ENCODE assay signal across 8 cellular contexts in genomic region chr1:25989860-25990650, GRCh38. TPM values are rescaled to one million over a fixed set of nuclear protein-coding genes. Genes with fewer than 3 reads are reported as not detected.
DNase-seq lines count a peak whose midpoint lies in the region; TF ChIP-seq lines count a peak whose summit lies in the region.
"Had no signal": no experiment of that assay in that cellular context is flagged by ENCODE, and none has a peak within 500 bp of the region (broad histone marks: within the 10 kb centered on the region; RNA-seq: fewer than 3 reads in every experiment).

No MANE protein-coding gene starts in this region.

- peak overlapping the region; percentile 44 to 53 for H3K4me3 ChIP-seq in duodenal mucosa (ENCODE audit: low read depth in 1 of 2, low read length in 2 of 2)
- H3K4me3 ChIP-seq in parathyroid adenoma (ENCODE audit: low read depth, low read length) = no peak overlapping the region

- TF ChIP-seq CTCF in parathyroid adenoma (IDR thresholded peaks at IDR 0.05) = no peak

- peaks cover 0 to 4% of the 10 kb centered on the region in 2 donors for H3K4me1 ChIP-seq in duodenal mucosa (ENCODE audit: control insufficient read depth in 1 of 2, insufficient read depth in 2 of 2, low read length in 2 of 2)
- peaks cover 9% of the 10 kb centered on the region for H3K4me1 ChIP-seq in parathyroid adenoma

- H3K27ac ChIP-seq in duodenal mucosa (ENCODE audit: low read depth, low read length) (no peak overlapping the region), parathyroid adenoma (no peak overlapping the region)

- H3K27me3 ChIP-seq in duodenal mucosa (ENCODE audit: control insufficient read depth in 1 of 2, insufficient read depth in 2 of 2, low read length in 2 of 2) (no peaks in the 10 kb centered on the region), parathyroid adenoma (ENCODE audit: control insufficient read depth, insufficient read depth, low read length) (no peaks in the 10 kb centered on the region)

- peaks cover 14 to 33% of the 10 kb centered on the region in 2 donors for H3K36me3 ChIP-seq in duodenal mucosa (ENCODE audit: control insufficient read depth in 1 of 2, insufficient read depth in 2 of 2, low read length in 2 of 2)
- H3K36me3 ChIP-seq in parathyroid adenoma (ENCODE audit: control insufficient read depth, insufficient read depth, low read length) = no peaks in the 10 kb centered on the region

- H3K4me2 ChIP-seq in parathyroid adenoma (ENCODE audit: low read length) = peak overlapping the region; percentile 25

- no peaks in the 10 kb centered on the region for H3K79me2 ChIP-seq in parathyroid adenoma

- H3K9me3 ChIP-seq in duodenal mucosa (ENCODE audit: control insufficient read depth in 1 of 2, low read length in 2 of 2) (no peaks in the 10 kb centered on the region), parathyroid adenoma (ENCODE audit: control insufficient read depth, low read length) (no peaks in the 10 kb centered on the region)

- no peak overlapping the region for H2AFZ ChIP-seq in parathyroid adenoma

- DNase-seq in Daoy (ENCODE audit: low read depth) (peak; percentile 72), NCI-H82 treated with DMSO at 0.1 percent for 48 hours (lab: John Stamatoyannopoulos, UW; ENCODE audit: unreplicated experiment) (peak; percentile 43), NCI-H1048 (lab: John Stamatoyannopoulos, UW) (no peak), DMS53 treated with DMSO at 0.1 percent for 48 hours (lab: John Stamatoyannopoulos, UW; ENCODE audit: unreplicated experiment) (no peak), OCI-M1 (lab: John Stamatoyannopoulos, UW) (no peak)
- DNase-seq: DMS79 had no signal

- H3K9ac ChIP-seq in duodenal mucosa (ENCODE audit: low read depth in 1 of 2, low read length in 2 of 2) = peak overlapping the region in 1 of 2 donors; percentile 31
- H3K9ac ChIP-seq in parathyroid adenoma = no peak overlapping the region

RNA-seq across cellular contexts. Expression of gene PAFAH2, which starts 7.8 kb away (rescaled TPM):
- total RNA-seq in Daoy (2014; rRNA removed; shearing (Covaris generic)) = 7.7 and 9.0 TPM in 2 replicates

RNA-seq across cellular contexts. Expression of gene EXTL1, which starts 31.5 kb away (rescaled TPM):
- 0.06 and 0.15 TPM in 2 replicates for total RNA-seq in Daoy (2014; rRNA removed; shearing (Covaris generic))

RNA-seq across cellular contexts. Expression of gene SLC30A2, which starts 55.9 kb away (rescaled TPM):
- 0.18 TPM in 1 of 2 replicates, not detected in the other for total RNA-seq in Daoy (2014; rRNA removed; shearing (Covaris generic))

Comparison
In these comparisons a context has a peak if more than half of its experiments do, and no peak if none do; other contexts are left out.
1. DNase-seq: peak in Daoy (single experiment) and NCI-H82 treated with DMSO at 0.1 percent for 48 hours (single experiment); none in NCI-H1048 (single experiment), DMS53 treated with DMSO at 0.1 percent for 48 hours (single experiment) and OCI-M1 (single experiment).